21 cellular contexts compared by ENCODE assay signal in genomic region chr3:170440346-170440745, GRCh38. TPM values are rescaled to one million over a fixed set of nuclear protein-coding genes. Genes with fewer than 3 reads are reported as not detected.
A peak's percentile ranks its signal among the peaks of the same experiment; 100 is the strongest.
DNase-seq lines count a peak whose midpoint lies in the region; ATAC-seq, FAIRE-seq and TF ChIP-seq lines count a peak whose summit lies in the region.
"Had no signal": no experiment of that assay in that cellular context is flagged by ENCODE, and none has a peak within 500 bp of the region (broad histone marks: within the 10 kb centered on the region; RNA-seq: fewer than 3 reads in every experiment).

No MANE protein-coding gene starts in this region.

- no peak overlapping the region for H3K27ac ChIP-seq in RWPE1
- no peak overlapping the region for H3K27ac ChIP-seq in osteoblast (ENCODE audit: low read depth, low read length)
- H3K27ac ChIP-seq: thyroid gland, VCaP had no signal

- no peak for ATAC-seq in GM21447 (IDR thresholded peaks at IDR 0.05; ENCODE audit: unreplicated experiment)
- ATAC-seq: activated CD8-positive, alpha-beta T cell treated with anti-CD3 and anti-CD28 coated beads, Interleukin-2, amount 10 ng/mL, durations not matched to agents 7 days and 5 days; activated T-cell treated with anti-CD3 and anti-CD28 coated beads, Interleukin-2, amount 50 U/mL, for 4 hours had no signal

- no peaks in the 10 kb centered on the region for H3K9me3 Mint-ChIP-seq in activated CD4-positive, alpha-beta memory T cell treated with anti-CD3 and anti-CD28 coated beads for 36 hours
- H3K9me3 Mint-ChIP-seq: activated T-cell treated with anti-CD3 and anti-CD28 coated beads, Interleukin-2, amount 50 U/mL, for 4 hours; nephron had no signal

- CTCF ChIA-PET in RWPE1 (lab: Yijun Ruan, JAX), result interaction anchor here (1.5 kb wide), 1 partner anchor 59 kb away, joined by 4 read pairs; no protein-coding TSS in a partner anchor
- CTCF ChIA-PET in activated CD4-positive, alpha-beta memory T cell treated with anti-CD3 and anti-CD28 coated beads for 36 hours (lab: Charles Lee), result interaction anchor here (0.8 to 1.2 kb wide), 4 partner anchors 10 to 372 kb away, joined by 3 read pairs; no protein-coding TSS in a partner anchor

- POLR2A ChIA-PET in RWPE1 (lab: Yijun Ruan, JAX; ENCODE audit: low non-redundant PET), result no interaction called here
- POLR2A ChIA-PET in activated CD4-positive, alpha-beta memory T cell treated with anti-CD3 and anti-CD28 coated beads for 36 hours (lab: Charles Lee), result no interaction called here

- H3K4me3 ChIP-seq in epithelial cell of esophagus (ENCODE audit: low read length) (no peak overlapping the region), osteoblast (ENCODE audit: insufficient read depth, low read length) (no peak overlapping the region)
- H3K4me3 ChIP-seq: thyroid gland had no signal

- no peak for DNase-seq in H54 (ENCODE audit: insufficient read length, low spot score)
- DNase-seq in RWPE1 (ENCODE audit: low spot score), result peak; percentile 59
- DNase-seq in epithelial cell of esophagus (ENCODE audit: low read depth), result peak; percentile 76
- peak; percentile 29 for DNase-seq in osteoblast (ENCODE audit: insufficient read length, low spot score, missing footprints)
- DNase-seq in activated CD4-positive, alpha-beta memory T cell treated with anti-CD3 and anti-CD28 coated beads for 36 hours, result no peak
- no peak for DNase-seq in GDM1 (lab: John Stamatoyannopoulos, UW)
- DNase-seq in stimulated activated naive CD4-positive, alpha-beta T cell treated with Interleukin-2 at 50 U/mL for 16 hours (lab: John Stamatoyannopoulos, UW), result no peak
- DNase-seq: activated CD8-positive, alpha-beta T cell treated with anti-CD3 and anti-CD28 coated beads, Interleukin-2, amount 10 ng/mL, durations not matched to agents 7 days and 5 days; activated T-cell treated with anti-CD3 and anti-CD28 coated beads, Interleukin-2, amount 50 U/mL, for 4 hours; effector CD8-positive, alpha-beta T cell; hypothalamus; MM.1S; NCI-H1694; NCI-H345; Right ventricle myocardium superior; thyroid gland had no signal

- H3K27me3 ChIP-seq in osteoblast (ENCODE audit: insufficient read depth, low read length), result no peaks in the 10 kb centered on the region
- H3K27me3 ChIP-seq: thyroid gland had no signal

- TF ChIP-seq CTCF in RWPE1 (conservative IDR thresholded peaks at IDR 0.05; ENCODE audit: low read depth) (no peak), epithelial cell of esophagus (IDR thresholded peaks at IDR 0.05; ENCODE audit: insufficient read depth, low read depth, low read length, missing control alignments) (no peak), osteoblast (IDR thresholded peaks at IDR 0.05; ENCODE audit: extremely low read depth, low read depth, low read length) (no peak)

- intact Hi-C loops in activated CD4-positive, alpha-beta memory T cell treated with anti-CD3 and anti-CD28 coated beads for 36 hours (cut with micrococcal nuclease), result no loop called here

- H3K27me3 Mint-ChIP-seq in activated CD4-positive, alpha-beta memory T cell treated with anti-CD3 and anti-CD28 coated beads for 36 hours, result peaks cover 19% of the 10 kb centered on the region

- FAIRE-seq in H54 (lab: Jason Lieb, UNC), result peak; percentile 83
- FAIRE-seq: GM12892 had no signal

- H3K79me2 ChIP-seq in osteoblast (ENCODE audit: insufficient read depth, low read length), result no peaks in the 10 kb centered on the region

- H4K20me1 ChIP-seq in osteoblast (ENCODE audit: insufficient read depth, low read length), result no peaks in the 10 kb centered on the region

- H3K36me3 ChIP-seq in osteoblast (ENCODE audit: insufficient read depth, low read length), result peaks cover 6% of the 10 kb centered on the region
- H3K36me3 ChIP-seq: thyroid gland had no signal

- peaks cover 4% of the 10 kb centered on the region for H3K4me1 Mint-ChIP-seq in activated CD4-positive, alpha-beta memory T cell treated with anti-CD3 and anti-CD28 coated beads for 36 hours (ENCODE audit: low read depth)
- H3K4me1 Mint-ChIP-seq: nephron had no signal

- no peaks in the 10 kb centered on the region for H3K36me3 Mint-ChIP-seq in activated CD4-positive, alpha-beta memory T cell treated with anti-CD3 and anti-CD28 coated beads for 36 hours
- H3K36me3 Mint-ChIP-seq: activated naive CD8-positive, alpha-beta T cell had no signal

- H3K4me1 ChIP-seq in osteoblast (ENCODE audit: insufficient read depth, low read length), result no peaks in the 10 kb centered on the region
- H3K4me1 ChIP-seq: thyroid gland had no signal

- H3K9me3 ChIP-seq in osteoblast (ENCODE audit: low read depth, low read length), result no peaks in the 10 kb centered on the region
- H3K9me3 ChIP-seq: thyroid gland had no signal

- no peak for TF ChIP-seq POLR2A in H54 (IDR thresholded peaks at IDR 0.05; ENCODE audit: low read depth, low read length)

- no peak overlapping the region for H3K4me3 Mint-ChIP-seq in activated CD4-positive, alpha-beta memory T cell treated with anti-CD3 and anti-CD28 coated beads for 36 hours
- H3K4me3 Mint-ChIP-seq: activated CD8-positive, alpha-beta T cell treated with anti-CD3 and anti-CD28 coated beads, Interleukin-2, amount 10 ng/mL, durations not matched to agents 7 days and 5 days; activated naive CD8-positive, alpha-beta T cell; activated T-cell treated with anti-CD3 and anti-CD28 coated beads, Interleukin-2, amount 50 U/mL, for 4 hours; nephron had no signal

- H2AFZ ChIP-seq in osteoblast (ENCODE audit: low read length), result no peak overlapping the region

- no peak overlapping the region for H3K4me2 ChIP-seq in osteoblast (ENCODE audit: insufficient read depth, low read length)

- no peak overlapping the region for H3K27ac Mint-ChIP-seq in activated CD4-positive, alpha-beta memory T cell treated with anti-CD3 and anti-CD28 coated beads for 36 hours
- H3K27ac Mint-ChIP-seq: activated CD8-positive, alpha-beta T cell treated with anti-CD3 and anti-CD28 coated beads, Interleukin-2, amount 10 ng/mL, durations not matched to agents 7 days and 5 days; activated naive CD8-positive, alpha-beta T cell had no signal

RNA-seq across cellular contexts. Expression of gene CLDN11, which starts 21.7 kb away (rescaled TPM):
- 33.9 and 50.3 TPM in 2 replicates for total RNA-seq in osteoblast
- not detected for total RNA-seq in activated CD4-positive, alpha-beta memory T cell treated with anti-CD3 and anti-CD28 coated beads for 36 hours
- total RNA-seq: activated CD8-positive, alpha-beta T cell treated with anti-CD3 and anti-CD28 coated beads, Interleukin-2, amount 10 ng/mL, durations not matched to agents 7 days and 5 days had no signal

Comparison
In these comparisons a context has a peak if more than half of its experiments do, and no peak if none do; other contexts are left out.
1. DNase-seq: peak in RWPE1 (single experiment), epithelial cell of esophagus (single experiment) and osteoblast (single experiment); none in H54 (single experiment), activated CD4-positive, alpha-beta memory T cell treated with anti-CD3 and anti-CD28 coated beads for 36 hours (single experiment), GDM1 (single experiment) and stimulated activated naive CD4-positive, alpha-beta T cell treated with Interleukin-2 at 50 U/mL for 16 hours (single experiment).
2. RNA of gene CLDN11, which starts 21.7 kb away (total RNA-seq): 33.9 to 50.3 TPM in osteoblast; not detected in activated CD4-positive, alpha-beta memory T cell treated with anti-CD3 and anti-CD28 coated beads for 36 hours; every median in the first group is over 10 times any median in the second.